In genomic region chr17:17892731-17893130, GRCh38 we compare ENCODE assay signal across 1 cellular context.
TF ChIP-seq lines count a peak whose summit lies in the region.

No MANE protein-coding gene starts in this region.

TF ChIP-seq in neural cell, 6 proteins besides CTCF, POLR2A, EP300 and RAD21 (continued from another document):
- TF ChIP-seq, protein P1, sequence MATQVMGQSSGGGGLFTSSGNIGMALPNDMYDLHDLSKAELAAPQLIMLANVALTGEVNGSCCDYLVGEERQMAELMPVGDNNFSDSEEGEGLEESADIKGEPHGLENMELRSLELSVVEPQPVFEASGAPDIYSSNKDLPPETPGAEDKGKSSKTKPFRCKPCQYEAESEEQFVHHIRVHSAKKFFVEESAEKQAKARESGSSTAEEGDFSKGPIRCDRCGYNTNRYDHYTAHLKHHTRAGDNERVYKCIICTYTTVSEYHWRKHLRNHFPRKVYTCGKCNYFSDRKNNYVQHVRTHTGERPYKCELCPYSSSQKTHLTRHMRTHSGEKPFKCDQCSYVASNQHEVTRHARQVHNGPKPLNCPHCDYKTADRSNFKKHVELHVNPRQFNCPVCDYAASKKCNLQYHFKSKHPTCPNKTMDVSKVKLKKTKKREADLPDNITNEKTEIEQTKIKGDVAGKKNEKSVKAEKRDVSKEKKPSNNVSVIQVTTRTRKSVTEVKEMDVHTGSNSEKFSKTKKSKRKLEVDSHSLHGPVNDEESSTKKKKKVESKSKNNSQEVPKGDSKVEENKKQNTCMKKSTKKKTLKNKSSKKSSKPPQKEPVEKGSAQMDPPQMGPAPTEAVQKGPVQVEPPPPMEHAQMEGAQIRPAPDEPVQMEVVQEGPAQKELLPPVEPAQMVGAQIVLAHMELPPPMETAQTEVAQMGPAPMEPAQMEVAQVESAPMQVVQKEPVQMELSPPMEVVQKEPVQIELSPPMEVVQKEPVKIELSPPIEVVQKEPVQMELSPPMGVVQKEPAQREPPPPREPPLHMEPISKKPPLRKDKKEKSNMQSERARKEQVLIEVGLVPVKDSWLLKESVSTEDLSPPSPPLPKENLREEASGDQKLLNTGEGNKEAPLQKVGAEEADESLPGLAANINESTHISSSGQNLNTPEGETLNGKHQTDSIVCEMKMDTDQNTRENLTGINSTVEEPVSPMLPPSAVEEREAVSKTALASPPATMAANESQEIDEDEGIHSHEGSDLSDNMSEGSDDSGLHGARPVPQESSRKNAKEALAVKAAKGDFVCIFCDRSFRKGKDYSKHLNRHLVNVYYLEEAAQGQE (IDR thresholded peaks at IDR 0.05; ENCODE audit: borderline replicate concordance) = no peak
- no peak for TF ChIP-seq POLR2AphosphoS5 (IDR thresholded peaks at IDR 0.05)
- TF ChIP-seq MXI1 (conservative IDR thresholded peaks at IDR 0.05; ENCODE audit: poor library complexity, severe bottlenecking) = no peak
